11 cellular contexts compared by ENCODE assay signal in genomic region chr13:21034602-21035190, GRCh38. TPM values are rescaled to one million over a fixed set of nuclear protein-coding genes. Genes with fewer than 3 reads are reported as not detected.
DNase-seq lines count a peak whose midpoint lies in the region; ATAC-seq lines count a peak whose summit lies in the region.
"Had no signal": no experiment of that assay in that cellular context is flagged by ENCODE, and none has a peak within 500 bp of the region (broad histone marks: within the 10 kb centered on the region; RNA-seq: fewer than 3 reads in every experiment).

No MANE protein-coding gene starts in this region.

- peak; percentile 49 for ATAC-seq in HG02870 (IDR thresholded peaks at IDR 0.05; ENCODE audit: unreplicated experiment)
- ATAC-seq in HG03139 (IDR thresholded peaks at IDR 0.05; ENCODE audit: unreplicated experiment) = no peak

- WGBS in mesendoderm (ENCODE audit: extremely low coverage, insufficient coverage, low lambda C conversion rate) = no CpG with 5 or more reads among the region's 8 CpGs

- no peak overlapping the region for H3K18ac ChIP-seq in mesendoderm (ENCODE audit: low read length)

- H4K8ac ChIP-seq in mesendoderm (ENCODE audit: low read depth, low read length) = no peak overlapping the region

- no peak overlapping the region for H2BK15ac ChIP-seq in mesendoderm (replicated peaks; ENCODE audit: low read depth)

- no peak overlapping the region for H3K56ac ChIP-seq in mesendoderm (ENCODE audit: low read length)

- H3K36me3 ChIP-seq in mesendoderm (ENCODE audit: control insufficient read depth, insufficient read depth, low read length) = no peaks in the 10 kb centered on the region

- H3K4me3 ChIP-seq in mesendoderm (ENCODE audit: low read length) = no peak overlapping the region

- H3K4ac ChIP-seq in mesendoderm (ENCODE audit: low read depth, low read length) = no peak overlapping the region

- H3K9ac ChIP-seq in mesendoderm (ENCODE audit: low read length) = no peak overlapping the region
- H3K9ac ChIP-seq: KMS-11 had no signal

- peaks cover 23% of the 10 kb centered on the region for H3K79me1 ChIP-seq in mesendoderm (ENCODE audit: low read length)

- H3K27ac ChIP-seq in mesendoderm (ENCODE audit: low read depth, low read length) = no peak overlapping the region
- H3K27ac ChIP-seq: KMS-11 had no signal

- H3K4me1 ChIP-seq in mesendoderm (ENCODE audit: control insufficient read depth, low read depth, low read length) = peaks cover 2% of the 10 kb centered on the region

- no peak overlapping the region for H3K23ac ChIP-seq in mesendoderm (ENCODE audit: low read length)

- no peak overlapping the region for H2AK5ac ChIP-seq in mesendoderm (ENCODE audit: low read length)

- no peaks in the 10 kb centered on the region for H3K27me3 ChIP-seq in mesendoderm (ENCODE audit: insufficient read depth, low read length, poor library complexity)

- H2BK120ac ChIP-seq in mesendoderm (ENCODE audit: low read depth, low read length) = no peak overlapping the region

- peak; percentile 18 for DNase-seq in A172 (ENCODE audit: low spot score)
- peak; percentile 87 for DNase-seq in dermis blood vessel endothelial cell
- DNase-seq in mesendoderm = peak; percentile 64
- no peak for DNase-seq in stimulated activated CD8-positive, alpha-beta memory T cell treated with anti-CD3 and anti-CD28 coated beads, Interleukin-4, amount 100 ng/mL, for 48 hours
- no peak for DNase-seq in amniotic stem cell (lab: John Stamatoyannopoulos, UW)
- DNase-seq in midbrain (lab: John Stamatoyannopoulos, UW) = no peak
- DNase-seq: AML-193, T-helper 2 cell had no signal

- no peak overlapping the region for H2BK5ac ChIP-seq in mesendoderm (ENCODE audit: low read length)

- H3K79me2 ChIP-seq in mesendoderm (ENCODE audit: control insufficient read depth, insufficient read depth, low read length) = peaks cover 59% of the 10 kb centered on the region

- no peak overlapping the region for H4K5ac ChIP-seq in mesendoderm (ENCODE audit: low read length)

- H3K4me2 ChIP-seq in mesendoderm (ENCODE audit: low read length) = no peak overlapping the region
- H3K4me2 ChIP-seq: KMS-11 had no signal

RNA-seq across cellular contexts. Expression of gene LATS2, which starts 26.7 kb away (rescaled TPM):
- 12.1 and 13.5 TPM in 2 replicates for total RNA-seq in A172 (2014; rRNA removed; shearing (Covaris generic))
- 31.3 and 49.8 TPM in 2 replicates for total RNA-seq in dermis blood vessel endothelial cell
- polyA plus RNA-seq in mesendoderm (2013, experiment 1 of 2) = 11.4 TPM
- polyA plus RNA-seq in mesendoderm (2013, experiment 2 of 2) = 11.4 TPM

Comparison
In these comparisons a context has a peak if more than half of its experiments do, and no peak if none do; other contexts are left out.
1. DNase-seq: peak in A172 (single experiment), dermis blood vessel endothelial cell (single experiment) and mesendoderm (single experiment); none in stimulated activated CD8-positive, alpha-beta memory T cell treated with anti-CD3 and anti-CD28 coated beads, Interleukin-4, amount 100 ng/mL, for 48 hours (single experiment), amniotic stem cell (single experiment) and midbrain (single experiment).